Comparison of ENCODE assay signal across 18 cellular contexts in the genomic region with DNA sequence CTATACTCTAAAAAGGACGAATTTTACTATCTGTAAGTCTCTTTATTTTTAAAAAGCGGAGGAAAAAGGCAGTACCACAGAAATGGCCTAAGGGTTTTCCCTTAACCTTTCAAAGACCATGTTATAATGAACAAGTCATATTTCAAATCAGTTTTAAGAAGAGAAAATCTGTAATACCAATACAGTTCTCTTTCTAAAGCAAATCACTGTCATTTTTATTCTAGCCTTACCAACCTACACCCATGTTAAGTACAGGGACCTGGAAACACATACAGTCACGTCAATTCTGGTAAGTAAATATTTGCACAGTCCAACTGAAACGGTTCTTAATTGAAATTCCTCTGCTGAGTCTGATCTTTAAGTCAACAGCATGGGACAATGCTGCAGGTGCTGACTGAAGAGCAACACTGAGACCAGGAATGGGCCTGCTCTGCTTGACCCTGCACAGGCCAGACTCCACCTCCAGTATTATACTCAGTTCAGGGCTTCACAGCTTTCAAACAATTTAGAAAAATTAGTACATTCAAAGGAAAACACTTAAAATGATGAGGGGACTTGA. TPM values are rescaled to one million over a fixed set of nuclear protein-coding genes. Genes with fewer than 3 reads are reported as not detected.
DNase-seq lines count a peak whose midpoint lies in the region; ATAC-seq and TF ChIP-seq lines count a peak whose summit lies in the region.
"Had no signal": no experiment of that assay in that cellular context is flagged by ENCODE, and none has a peak within 500 bp of the region (broad histone marks: within the 10 kb centered on the region; RNA-seq: fewer than 3 reads in every experiment).

No MANE protein-coding gene starts in this region.

- H3K36me3 ChIP-seq in mucosa of descending colon (ENCODE audit: low read depth): peaks cover 4% of the 10 kb centered on the region

- H3K4me1 ChIP-seq in mucosa of descending colon (ENCODE audit: low read depth): peaks cover 30% of the 10 kb centered on the region
- H3K4me1 ChIP-seq: BE2C had no signal

- DNase-seq in Caki2 (ENCODE audit: low read depth) (peak; percentile 40), NCI-H1092 treated with DMSO at 0.1 percent for 48 hours (lab: John Stamatoyannopoulos, UW) (peak; percentile 37), SHP77 (lab: John Stamatoyannopoulos, UW) (peak; percentile 96), mucosa of descending colon (peak in 1 of 3 donors; percentile 53), posterior cingulate gyrus (no peak), cerebellar cortex (ENCODE audit: low spot score) (no peak), T-helper 9 cell (no peak)
- DNase-seq in activated CD4-positive, alpha-beta T cell treated with anti-CD3 and anti-CD28 coated beads for 48 hours: no peak
- DNase-seq: BE2C; cerebellar nuclear complex; foreskin keratinocyte; KG1; NCI-H187; SK-N-SH; stimulated activated CD4-positive, alpha-beta T cell treated with anti-CD3 and anti-CD28 coated beads, Interleukin-1b, Interleukin-23, amount 100 ng/mL, for 48 hours; substantia nigra had no signal

- in situ Hi-C loops in Caki2 (cut with HindIII; ENCODE audit: low pct_unique_long_range_greater_than_20kb, low sequenced_read_pairs): no loop called here

- intact Hi-C loops in mucosa of descending colon (cut with DNase I, micrococcal nuclease) (no loop called here), posterior cingulate gyrus (cut with DNase I) (no loop called here)

- H3K9me3 ChIP-seq in mucosa of descending colon: no peaks in the 10 kb centered on the region
- H3K9me3 ChIP-seq: BE2C, right atrium auricular region, SK-N-SH had no signal

- TF ChIP-seq CTCF in mucosa of descending colon (IDR thresholded peaks at IDR 0.05): no peak

- H3K4me3 ChIP-seq in mucosa of descending colon: no peak overlapping the region
- H3K4me3 ChIP-seq: right atrium auricular region had no signal

- ATAC-seq in mucosa of descending colon: peak; percentile 90
- ATAC-seq: foreskin keratinocyte had no signal

RNA-seq across cellular contexts. Expression of a gene that starts 20.2 kb away (rescaled TPM):
- 103 and 106 TPM in 2 replicates for total RNA-seq in Caki2 (2014; rRNA removed; shearing (Covaris generic); ENCODE audit: low replicate concordance)
- 10 to 100 TPM; 66.1 to 97.0 (median 93.4) TPM for total RNA-seq in mucosa of descending colon

RNA-seq across cellular contexts. Expression of a gene that starts 48.5 kb away (rescaled TPM):
- total RNA-seq in Caki2 (2014; rRNA removed; shearing (Covaris generic); ENCODE audit: low replicate concordance): 18.2 and 31.8 TPM in 2 replicates
- total RNA-seq in mucosa of descending colon: 10 to 100 TPM in 2 of 3 donors, 1 to 10 TPM in 1; 7.2 to 21.3 (median 11.0) TPM

RNA-seq across cellular contexts. Expression of a gene that starts 48.6 kb away (rescaled TPM):
- total RNA-seq in Caki2 (2014; rRNA removed; shearing (Covaris generic); ENCODE audit: low replicate concordance): 0.64 TPM in 1 of 2 replicates, not detected in the other
- under 1 TPM in 1 of 3 donors, not detected in 2; 0.95 TPM for total RNA-seq in mucosa of descending colon
- total RNA-seq: foreskin keratinocyte had no signal

RNA-seq across cellular contexts. Expression of a gene that starts 53.9 kb away (rescaled TPM):
- total RNA-seq in Caki2 (2014; rRNA removed; shearing (Covaris generic); ENCODE audit: low replicate concordance): not detected in 2 replicates
- not detected for total RNA-seq in mucosa of descending colon
- total RNA-seq: activated T-helper 2 cell treated with anti-CD3 and anti-CD28 coated beads, Interferon-gamma antibody, Interleukin-2, Interleukin-4, amounts not matched to agents 10 μg/mL and 5 μg/mL and 100 μg/mL, durations not matched to agents 14 hours and 24 hours and 36 hours; foreskin keratinocyte; right atrium auricular region had no signal

Comparison
In these comparisons a context has a peak if more than half of its experiments do, and no peak if none do; other contexts are left out.
1. DNase-seq: peak in Caki2 (single experiment), NCI-H1092 treated with DMSO at 0.1 percent for 48 hours (single experiment) and SHP77 (2 of 2); none in posterior cingulate gyrus (0 of 10), cerebellar cortex (single experiment), activated CD4-positive, alpha-beta T cell treated with anti-CD3 and anti-CD28 coated beads for 48 hours (single experiment) and T-helper 9 cell (single experiment).